12 cellular contexts compared by ENCODE assay signal in genomic region chr12:5166976-5167375, GRCh38.
A peak's percentile ranks its signal among the peaks of the same experiment; 100 is the strongest.
DNase-seq lines count a peak whose midpoint lies in the region; ATAC-seq and TF ChIP-seq lines count a peak whose summit lies in the region.
"Had no signal": no experiment of that assay in that cellular context is flagged by ENCODE, and none has a peak within 500 bp of the region (broad histone marks: within the 10 kb centered on the region; RNA-seq: fewer than 3 reads in every experiment).

No MANE protein-coding gene starts in this region.

- no peak overlapping the region for H3K56ac ChIP-seq in mesendoderm (ENCODE audit: low read length)

- no peak overlapping the region for H3K27ac ChIP-seq in PC-3 (ENCODE audit: low read length)
- no peak overlapping the region for H3K27ac ChIP-seq in mesendoderm (ENCODE audit: low read depth, low read length)
- H3K27ac ChIP-seq in ascending aorta = no peak overlapping the region
- no peak overlapping the region for H3K27ac ChIP-seq in psoas muscle

- H4K20me1 ChIP-seq in PC-3 (ENCODE audit: low read length) = no peaks in the 10 kb centered on the region

- H3K9me2 ChIP-seq in PC-3 (replicated peaks; ENCODE audit: low read length) = no peaks in the 10 kb centered on the region

- no peaks in the 10 kb centered on the region for H3K9me3 ChIP-seq in PC-3 (ENCODE audit: low read length)
- no peaks in the 10 kb centered on the region for H3K9me3 ChIP-seq in ascending aorta
- H3K9me3 ChIP-seq in psoas muscle = no peaks in the 10 kb centered on the region

- no peak overlapping the region for H2AK5ac ChIP-seq in mesendoderm (ENCODE audit: low read length)

- H3K18ac ChIP-seq in mesendoderm (ENCODE audit: low read length) = no peak overlapping the region

- no peak overlapping the region for H2BK120ac ChIP-seq in mesendoderm (ENCODE audit: low read depth, low read length)

- H2BK5ac ChIP-seq in mesendoderm (ENCODE audit: low read length) = no peak overlapping the region

- H3K79me2 ChIP-seq in PC-3 (ENCODE audit: low read length) (no peaks in the 10 kb centered on the region), mesendoderm (ENCODE audit: control insufficient read depth, insufficient read depth, low read length) (no peaks in the 10 kb centered on the region)

- no peak for TF ChIP-seq CTCF in BJ (IDR thresholded peaks at IDR 0.05; ENCODE audit: insufficient read depth, low read depth, low read length)
- no peak for TF ChIP-seq CTCF in PC-3 (conservative IDR thresholded peaks at IDR 0.05; ENCODE audit: low read depth, low read length)
- no peak for TF ChIP-seq CTCF in ascending aorta (IDR thresholded peaks at IDR 0.05)
- no peak for TF ChIP-seq CTCF in psoas muscle (IDR thresholded peaks at IDR 0.05)

- H3K4me3 ChIP-seq in BJ (ENCODE audit: low read depth, low read length) = no peak overlapping the region
- H3K4me3 ChIP-seq in PC-3 (ENCODE audit: low read length) = no peak overlapping the region
- H3K4me3 ChIP-seq in mesendoderm (ENCODE audit: low read length) = no peak overlapping the region
- no peak overlapping the region for H3K4me3 ChIP-seq in ascending aorta
- no peak overlapping the region for H3K4me3 ChIP-seq in psoas muscle

- no CpG with 5 or more reads among the region's 4 CpGs for WGBS in mesendoderm (ENCODE audit: extremely low coverage, insufficient coverage, low lambda C conversion rate)
- WGBS in psoas muscle, 3 donors = 58 to 84% (median 73%) methylated on average over 4 of the region's 4 CpGs

- H3K4me2 ChIP-seq in PC-3 (ENCODE audit: low read length) (no peak overlapping the region), mesendoderm (ENCODE audit: low read length) (no peak overlapping the region)

- H4K5ac ChIP-seq in mesendoderm (ENCODE audit: low read length) = no peak overlapping the region

- H3K23ac ChIP-seq in mesendoderm (ENCODE audit: low read length) = no peak overlapping the region

- H2AFZ ChIP-seq in PC-3 (ENCODE audit: low read length) = no peak overlapping the region

- no peak overlapping the region for H2BK15ac ChIP-seq in mesendoderm (replicated peaks; ENCODE audit: low read depth)

- no peaks in the 10 kb centered on the region for H3F3A ChIP-seq in PC-3 (ENCODE audit: low read length, unreplicated experiment)

- no peak overlapping the region for H3K9ac ChIP-seq in PC-3 (ENCODE audit: low read length)
- H3K9ac ChIP-seq in mesendoderm (ENCODE audit: low read length) = no peak overlapping the region

- DNase-seq in BJ (ENCODE audit: low read depth) = peak; percentile 91
- peak; percentile 26 for DNase-seq in PC-3
- peak; percentile 19 for DNase-seq in dermis blood vessel endothelial cell
- peak; percentile 13 for DNase-seq in mesendoderm
- DNase-seq in midbrain (lab: John Stamatoyannopoulos, UW) = no peak
- no peak for DNase-seq in ascending aorta (ENCODE audit: low spot score in 2 of 2)
- DNase-seq in psoas muscle = no peak
- DNase-seq: activated CD4-positive, alpha-beta T cell treated with anti-CD3 and anti-CD28 coated beads, Interleukin-2, amount 10 ng/mL, durations not matched to agents 7 days and 5 days; activated gamma-delta T cell; CD4-positive, CD25-positive, alpha-beta regulatory T cell; stimulated activated CD4-positive, alpha-beta T cell treated with anti-CD3 and anti-CD28 coated beads, Interleukin-2, amount 100 ng/mL, for 48 hours had no signal

- ATAC-seq in PC-3 (no peak), HG03108 (IDR thresholded peaks at IDR 0.05; ENCODE audit: unreplicated experiment) (no peak), psoas muscle (no peak)

- BruUV-seq in PC-3 (replicated peaks; lab: Mats Ljungman, UMichigan) = no TSS peak

- no peak overlapping the region for H3K4ac ChIP-seq in mesendoderm (ENCODE audit: low read depth, low read length)

- no peaks in the 10 kb centered on the region for H3K27me3 ChIP-seq in BJ (ENCODE audit: control insufficient read depth, insufficient read depth, low read length)
- no peaks in the 10 kb centered on the region for H3K27me3 ChIP-seq in PC-3 (ENCODE audit: low read length)
- no peaks in the 10 kb centered on the region for H3K27me3 ChIP-seq in mesendoderm (ENCODE audit: insufficient read depth, low read length, poor library complexity)
- H3K27me3 ChIP-seq in ascending aorta = no peaks in the 10 kb centered on the region
- no peaks in the 10 kb centered on the region for H3K27me3 ChIP-seq in psoas muscle (ENCODE audit: insufficient read depth in 3 of 3, low read length in 2 of 3)

- H3K36me3 ChIP-seq in BJ (ENCODE audit: control insufficient read depth, insufficient read depth, low read length) = no peaks in the 10 kb centered on the region
- no peaks in the 10 kb centered on the region for H3K36me3 ChIP-seq in PC-3 (ENCODE audit: low read depth, low read length)
- no peaks in the 10 kb centered on the region for H3K36me3 ChIP-seq in mesendoderm (ENCODE audit: control insufficient read depth, insufficient read depth, low read length)
- no peaks in the 10 kb centered on the region for H3K36me3 ChIP-seq in ascending aorta
- no peaks in the 10 kb centered on the region for H3K36me3 ChIP-seq in psoas muscle (ENCODE audit: insufficient read depth in 1 of 2, low read depth in 1 of 2)

- H3K4me1 ChIP-seq in PC-3 (ENCODE audit: insufficient read depth, low read length) = no peaks in the 10 kb centered on the region; the same call in 1 of the 2 replicates
- no peaks in the 10 kb centered on the region for H3K4me1 ChIP-seq in mesendoderm (ENCODE audit: control insufficient read depth, low read depth, low read length)
- peaks cover 0 to 7% of the 10 kb centered on the region in 2 donors for H3K4me1 ChIP-seq in ascending aorta
- H3K4me1 ChIP-seq in psoas muscle = peaks cover 17% of the 10 kb centered on the region

- intact Hi-C loops in PC-3 (cut with micrococcal nuclease) = no loop called here
- intact Hi-C loops in ascending aorta (cut with DNase I) = no loop called here
- intact Hi-C loops in psoas muscle (cut with DNase I) = no loop called here

- H4K8ac ChIP-seq in mesendoderm (ENCODE audit: low read depth, low read length) = no peak overlapping the region

- H3K79me1 ChIP-seq in mesendoderm (ENCODE audit: low read length) = no peaks in the 10 kb centered on the region

- CTCF ChIA-PET in BJ (lab: Yijun Ruan, JAX) (interaction anchor here (1.1 to 1.7 kb wide), 3 partner anchors 33 to 275 kb away, joined by 3 to 4 read pairs (median 3); no protein-coding TSS in a partner anchor), PC-3 (lab: Charles Lee) (no interaction called here)

- POLR2A ChIA-PET in BJ (lab: Charles Lee) (no interaction called here), PC-3 (lab: Charles Lee; ENCODE audit: unreplicated experiment) (no interaction called here)

Comparison
In these comparisons a context has a peak if more than half of its experiments do, and no peak if none do; other contexts are left out.
1. DNase-seq: peak in BJ (single experiment), PC-3 (single experiment), dermis blood vessel endothelial cell (single experiment) and mesendoderm (single experiment); none in midbrain (single experiment), ascending aorta (0 of 2) and psoas muscle (0 of 2).